In the genomic region with DNA sequence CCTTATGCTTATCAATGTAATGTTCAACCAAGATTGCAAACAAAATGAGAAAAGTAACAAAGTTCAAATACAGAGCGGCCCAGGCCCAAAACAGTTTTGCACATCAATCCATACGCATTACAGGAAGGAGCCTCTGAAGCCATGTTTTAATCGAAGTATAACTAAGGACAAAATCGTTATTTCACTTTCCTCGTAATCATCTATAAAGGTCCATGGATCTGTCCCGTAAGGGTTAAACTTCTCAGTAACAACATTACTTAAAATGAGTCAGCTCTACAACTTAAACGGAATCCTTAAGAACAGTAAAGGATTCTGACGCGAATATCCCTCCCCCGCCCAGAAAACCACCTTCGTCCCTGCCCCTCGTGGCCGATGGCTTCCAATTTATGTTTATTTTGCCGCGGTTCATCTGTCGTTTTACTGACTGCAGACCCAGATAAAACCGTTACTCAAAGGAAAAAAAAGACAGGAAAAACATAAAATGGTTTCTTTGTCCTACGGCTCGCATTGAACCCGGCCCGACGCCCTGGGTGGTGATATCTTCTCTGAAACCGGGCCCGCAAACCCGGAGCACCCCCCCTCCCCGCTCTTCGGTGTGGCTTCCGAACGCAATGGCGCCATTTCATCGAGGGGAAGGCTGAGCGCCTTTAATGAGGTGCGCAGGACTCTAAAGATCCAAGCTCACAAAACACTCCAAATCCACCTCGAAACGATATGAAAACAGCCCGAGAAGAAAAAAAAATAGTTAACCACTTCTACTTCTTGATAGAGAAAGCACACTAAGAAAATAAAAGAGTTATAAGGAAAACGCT, we compare ENCODE assay signal across 8 cellular contexts. TPM values are rescaled to one million over a fixed set of nuclear protein-coding genes. Genes with fewer than 3 reads are reported as not detected.
DNase-seq lines count a peak whose midpoint lies in the region; ATAC-seq and TF ChIP-seq lines count a peak whose summit lies in the region.

No MANE protein-coding gene starts in this region.

- ATAC-seq in HG03108 (IDR thresholded peaks at IDR 0.05; ENCODE audit: unreplicated experiment) (no peak), HG03378 (IDR thresholded peaks at IDR 0.05; ENCODE audit: unreplicated experiment) (no peak)

- TF ChIP-seq CTCF in AG09309 (IDR thresholded peaks at IDR 0.05; ENCODE audit: control insufficient read depth, insufficient read depth, low read depth, low read length, missing control alignments) (no peak), ascending aorta (IDR thresholded peaks at IDR 0.05) (no peak)

- peaks cover 3 to 48% of the 10 kb centered on the region in 2 donors for H3K4me1 ChIP-seq in ascending aorta

- H3K9me3 ChIP-seq in ascending aorta, result no peaks in the 10 kb centered on the region

- H3K27ac ChIP-seq in ascending aorta, result peak overlapping the region; percentile 99 to 100

- no peak for DNase-seq in AG09309 (ENCODE audit: low read depth)
- peak; percentile 86 for DNase-seq in HT-29 (ENCODE audit: low spot score)
- peak; percentile 52 for DNase-seq in T follicular helper cell (ENCODE audit: low read depth)
- peak in 1 of 2 donors; percentile 81 for DNase-seq in ascending aorta (ENCODE audit: low spot score in 2 of 2)
- peak in 42 of 51 donors; percentile 10 to 92 (median 48) for DNase-seq in hypothalamus (lab: John Stamatoyannopoulos, UW)
- DNase-seq in skeletal muscle cell (ENCODE audit: low read depth), result no peak

- H3K36me3 ChIP-seq in ascending aorta, result peaks cover 25 to 41% of the 10 kb centered on the region in 2 donors

- no peaks in the 10 kb centered on the region for H3K27me3 ChIP-seq in ascending aorta

- peak overlapping the region; percentile 92 for H3K4me3 ChIP-seq in AG09309 (ENCODE audit: control insufficient read depth, low read depth, low read length)
- peak overlapping the region; percentile 84 to 95 for H3K4me3 ChIP-seq in ascending aorta
- H3K4me3 ChIP-seq in skeletal muscle cell (ENCODE audit: low read depth, low read length), result peak overlapping the region; percentile 88

- intact Hi-C loops in ascending aorta (cut with DNase I), result loop anchor here (2.0 to 10.0 kb wide), 8 partner anchors 305 to 1215 kb away; a partner anchor contains a TSS

RNA-seq across cellular contexts. Expression of a gene that starts 1.0 kb away (rescaled TPM):
- total RNA-seq in HT-29 (2014; rRNA removed; shearing (Covaris generic)), result 237 and 272 TPM in 2 replicates
- 57.0 TPM for total RNA-seq in ascending aorta

RNA-seq across cellular contexts. Expression of a gene that starts 2.0 kb away (rescaled TPM):
- 154 and 163 TPM in 2 replicates for total RNA-seq in HT-29 (2014; rRNA removed; shearing (Covaris generic))
- total RNA-seq in ascending aorta, result 32.1 TPM

RNA-seq across cellular contexts. Expression of a gene that starts 47.5 kb away (rescaled TPM):
- total RNA-seq in HT-29 (2014; rRNA removed; shearing (Covaris generic)), result 43.7 and 45.3 TPM in 2 replicates
- 10.0 TPM for total RNA-seq in ascending aorta

Comparison
In these comparisons a context has a peak if more than half of its experiments do, and no peak if none do; other contexts are left out.
1. DNase-seq: peak in HT-29 (single experiment), T follicular helper cell (single experiment) and hypothalamus (42 of 51); none in AG09309 (single experiment) and skeletal muscle cell (single experiment).
2. Peak in every context shown above with its lines, with median percentiles within 50 percentile points of each other: H3K4me3 ChIP-seq.